ENCODE assay signal across 24 cellular contexts in the genomic region with DNA sequence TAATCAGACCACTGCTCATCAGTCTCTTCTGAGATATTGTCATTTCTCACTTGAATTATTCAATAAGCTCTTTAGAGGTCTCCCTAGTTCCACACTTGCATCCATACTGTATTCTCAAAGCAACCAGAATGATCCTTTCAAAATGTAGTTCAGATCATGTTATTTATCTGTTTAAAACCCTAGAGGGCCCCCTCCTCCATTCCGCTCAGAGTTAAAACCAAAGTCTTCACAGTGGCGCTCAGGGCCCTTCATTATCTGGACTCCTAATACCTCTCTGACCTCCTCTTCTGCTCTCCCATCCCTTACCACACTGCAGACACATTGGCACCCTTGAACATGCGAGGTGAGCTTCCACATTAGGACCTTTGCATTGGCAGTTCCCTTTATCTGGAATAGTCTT. TPM values are rescaled to one million over a fixed set of nuclear protein-coding genes. Genes with fewer than 3 reads are reported as not detected.
"Had no signal": no experiment of that assay in that cellular context is flagged by ENCODE, and none has a peak within 500 bp of the region (broad histone marks: within the 10 kb centered on the region; RNA-seq: fewer than 3 reads in every experiment).

No MANE protein-coding gene starts in this region.

- H3K27ac Mint-ChIP-seq: activated CD4-positive, alpha-beta T cell treated with anti-CD3 and anti-CD28 coated beads, Interleukin-2, amount 10 ng/mL, durations not matched to agents 7 days and 5 days; activated CD8-positive, alpha-beta T cell treated with anti-CD3 and anti-CD28 coated beads, Interleukin-2, amount 10 ng/mL, durations not matched to agents 7 days and 5 days; activated naive CD4-positive, alpha-beta T cell treated with anti-CD3 and anti-CD28 coated beads, Interleukin-2, amount 50 U/mL, for 72 hours; brain; dendritic cell treated with granulocyte-macrophage colony-stimulating factor and Interleukin-4, amounts not matched to agents 40 ng/mL and 50 ng/mL, for 4 days; natural killer cell treated with Interleukin-12 subunit alpha and Interleukin-12 subunit beta and Interleukin-15 and Interleukin-18, amount 100 ng/mL, for 72 hours; stimulated activated effector memory CD8-positive, alpha-beta T cell treated with anti-CD3 and anti-CD28 coated beads, Interleukin-12 subunit alpha, Interleukin-12 subunit beta, amount 100 ng/mL, for 72 hours had no signal

- H3K4me3 Mint-ChIP-seq: activated CD4-positive, alpha-beta T cell treated with anti-CD3 and anti-CD28 coated beads, Interleukin-2, amount 10 ng/mL, durations not matched to agents 7 days and 5 days; activated CD8-positive, alpha-beta T cell treated with anti-CD3 and anti-CD28 coated beads, Interleukin-2, amount 10 ng/mL, durations not matched to agents 7 days and 5 days; brain; dendritic cell treated with granulocyte-macrophage colony-stimulating factor and Interleukin-4, amounts not matched to agents 40 ng/mL and 50 ng/mL, for 4 days; natural killer cell treated with Interleukin-12 subunit alpha and Interleukin-12 subunit beta and Interleukin-15 and Interleukin-18, amount 100 ng/mL, for 72 hours; stimulated activated effector memory CD8-positive, alpha-beta T cell treated with anti-CD3 and anti-CD28 coated beads, Interleukin-12 subunit alpha, Interleukin-12 subunit beta, amount 100 ng/mL, for 72 hours; stimulated activated naive CD8-positive, alpha-beta T cell treated with anti-CD3 and anti-CD28 coated beads, Interleukin-15, amount 100 ng/mL, for 72 hours had no signal

- H3K36me3 Mint-ChIP-seq: activated naive CD4-positive, alpha-beta T cell treated with anti-CD3 and anti-CD28 coated beads, Interleukin-2, amount 50 U/mL, for 72 hours; brain; natural killer cell treated with Interleukin-12 subunit alpha and Interleukin-12 subunit beta and Interleukin-15 and Interleukin-18, amount 100 ng/mL, for 72 hours; stimulated activated effector memory CD8-positive, alpha-beta T cell treated with anti-CD3 and anti-CD28 coated beads, Interleukin-12 subunit alpha, Interleukin-12 subunit beta, amount 100 ng/mL, for 72 hours had no signal

- H3K27me3 Mint-ChIP-seq: dendritic cell treated with granulocyte-macrophage colony-stimulating factor and Interleukin-4, amounts not matched to agents 40 ng/mL and 50 ng/mL, for 4 days had no signal

- DNase-seq: activated CD4-positive, alpha-beta T cell treated with anti-CD3 and anti-CD28 coated beads, Interleukin-2, amount 10 ng/mL, durations not matched to agents 7 days and 5 days; activated CD4-positive, CD25-positive, alpha-beta regulatory T cell treated with anti-CD3 and anti-CD28 coated beads, Interleukin-2, amount 50 U/mL, for 72 hours; activated CD8-positive, alpha-beta T cell treated with anti-CD3 and anti-CD28 coated beads, Interleukin-2, amount 10 ng/mL, durations not matched to agents 7 days and 5 days; aorta; caudate nucleus; effector CD4-positive, alpha-beta T cell; erythroblast; foreskin fibroblast; kidney glomerular epithelial cell; pancreas; small intestine; stimulated activated CD4-positive, alpha-beta T cell treated with anti-CD3 and anti-CD28 coated beads, Interleukin-2, amount 100 ng/mL, for 24 hours; stimulated activated naive CD8-positive, alpha-beta T cell treated with anti-CD3 and anti-CD28 coated beads, Interleukin-15, amount 100 ng/mL, for 72 hours had no signal

- H3K4me1 Mint-ChIP-seq: activated CD4-positive, alpha-beta T cell treated with anti-CD3 and anti-CD28 coated beads, Interleukin-2, amount 10 ng/mL, durations not matched to agents 7 days and 5 days; brain; stimulated activated effector memory CD8-positive, alpha-beta T cell treated with anti-CD3 and anti-CD28 coated beads, Interleukin-12 subunit alpha, Interleukin-12 subunit beta, amount 100 ng/mL, for 72 hours; stimulated activated naive CD8-positive, alpha-beta T cell treated with anti-CD3 and anti-CD28 coated beads, Interleukin-15, amount 100 ng/mL, for 72 hours had no signal

- H3K36me3 ChIP-seq: pancreas, suprapubic skin, tibial nerve had no signal

- H3K27me3 ChIP-seq: pancreas, suprapubic skin, tibial nerve had no signal

- H3K9me3 ChIP-seq: pancreas, suprapubic skin, tibial nerve had no signal

- H3K27ac ChIP-seq: pancreas, suprapubic skin, tibial nerve, VCaP had no signal

- H3K4me1 ChIP-seq: pancreas, suprapubic skin, tibial nerve had no signal

- H3K9me3 Mint-ChIP-seq: activated CD4-positive, alpha-beta T cell treated with anti-CD3 and anti-CD28 coated beads, Interleukin-2, amount 10 ng/mL, durations not matched to agents 7 days and 5 days; activated naive CD4-positive, alpha-beta T cell treated with anti-CD3 and anti-CD28 coated beads, Interleukin-2, amount 50 U/mL, for 72 hours; brain; dendritic cell treated with granulocyte-macrophage colony-stimulating factor and Interleukin-4, amounts not matched to agents 40 ng/mL and 50 ng/mL, for 4 days; natural killer cell treated with Interleukin-12 subunit alpha and Interleukin-12 subunit beta and Interleukin-15 and Interleukin-18, amount 100 ng/mL, for 72 hours; stimulated activated effector memory CD8-positive, alpha-beta T cell treated with anti-CD3 and anti-CD28 coated beads, Interleukin-12 subunit alpha, Interleukin-12 subunit beta, amount 100 ng/mL, for 72 hours; stimulated activated naive CD8-positive, alpha-beta T cell treated with anti-CD3 and anti-CD28 coated beads, Interleukin-15, amount 100 ng/mL, for 72 hours had no signal

- H3K4me3 ChIP-seq: pancreas, suprapubic skin, tibial nerve had no signal

- ATAC-seq: activated CD8-positive, alpha-beta T cell treated with anti-CD3 and anti-CD28 coated beads, Interleukin-2, amount 10 ng/mL, durations not matched to agents 7 days and 5 days; activated naive CD4-positive, alpha-beta T cell treated with anti-CD3 and anti-CD28 coated beads, Interleukin-2, amount 50 U/mL, for 72 hours; natural killer cell treated with Interleukin-12 subunit alpha and Interleukin-12 subunit beta and Interleukin-15 and Interleukin-18, amount 100 ng/mL, for 72 hours; pancreas; sciatic nerve; stimulated activated effector memory CD8-positive, alpha-beta T cell treated with anti-CD3 and anti-CD28 coated beads, Interleukin-12 subunit alpha, Interleukin-12 subunit beta, amount 100 ng/mL, for 72 hours; stimulated activated naive CD8-positive, alpha-beta T cell treated with anti-CD3 and anti-CD28 coated beads, Interleukin-15, amount 100 ng/mL, for 72 hours had no signal

RNA-seq across cellular contexts. Expression of a gene that starts 32.7 kb away (rescaled TPM):
- total RNA-seq: activated CD8-positive, alpha-beta T cell treated with anti-CD3 and anti-CD28 coated beads, Interleukin-2, amount 10 ng/mL, durations not matched to agents 7 days and 5 days; fibroblast of lung; pulmonary artery endothelial cell had no signal
- polyA plus RNA-seq: fibroblast of lung had no signal
